In the genomic region with DNA sequence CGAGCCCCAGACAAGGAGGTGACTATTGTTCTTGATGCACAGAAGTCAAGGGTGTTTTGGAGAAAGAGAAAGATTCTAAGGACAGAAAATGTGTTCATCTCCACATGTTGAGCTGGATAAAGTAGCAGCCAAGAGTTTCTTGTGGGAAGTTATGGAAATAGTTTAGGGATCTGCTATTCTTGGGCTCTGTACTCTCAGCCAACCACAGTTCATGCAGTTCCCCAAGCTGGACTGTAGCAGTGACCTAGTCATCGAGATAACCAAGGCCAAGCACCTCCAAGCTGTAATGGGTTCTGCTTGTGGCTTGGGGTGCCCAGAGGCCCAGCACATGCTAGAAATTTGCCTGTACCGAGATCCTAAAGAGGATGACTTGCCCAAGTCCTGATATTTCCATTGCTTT, we compare ENCODE assay signal across 16 cellular contexts.
DNase-seq lines count a peak whose midpoint lies in the region; ATAC-seq, FAIRE-seq and TF ChIP-seq lines count a peak whose summit lies in the region.
"Had no signal": no experiment of that assay in that cellular context is flagged by ENCODE, and none has a peak within 500 bp of the region (broad histone marks: within the 10 kb centered on the region; RNA-seq: fewer than 3 reads in every experiment).

No MANE protein-coding gene starts in this region.

- peaks cover 25% of the 10 kb centered on the region for H3K36me3 Mint-ChIP-seq in chondrocyte (ENCODE audit: low read depth)
- H3K36me3 Mint-ChIP-seq: CD4-positive, CD25-positive, alpha-beta regulatory T cell had no signal

- ATAC-seq in HG02973 (IDR thresholded peaks at IDR 0.05; ENCODE audit: unreplicated experiment), result no peak
- ATAC-seq in GM21423 (IDR thresholded peaks at IDR 0.05; ENCODE audit: unreplicated experiment), result no peak
- ATAC-seq: GM12878 had no signal

- H3K9ac ChIP-seq in GM23248 (no peak overlapping the region), trophoblast cell (ENCODE audit: low read length) (no peak overlapping the region)
- H3K9ac ChIP-seq: BLaER1 treated with 17β-estradiol and CSF1 and Interleukin-3, amounts not matched to agents 10 nM and 100 nM had no signal

- no peaks in the 10 kb centered on the region for H4K20me1 ChIP-seq in GM23248 (ENCODE audit: insufficient read depth)
- H4K20me1 ChIP-seq: BLaER1 treated with 17β-estradiol and CSF1 and Interleukin-3, amounts not matched to agents 10 nM and 100 nM had no signal

- H3K27ac ChIP-seq in cardiac muscle cell (peak overlapping the region; percentile 14), left ventricle myocardium inferior (replicated peaks) (no peak overlapping the region), GM23248 (no peak overlapping the region), trophoblast cell (ENCODE audit: low read depth, low read length) (no peak overlapping the region)
- H3K27ac ChIP-seq: 22Rv1; BLaER1 treated with 17β-estradiol and CSF1 and Interleukin-3, amounts not matched to agents 10 nM and 100 nM had no signal

- H3K4me1 ChIP-seq in cardiac muscle cell (ENCODE audit: low read depth) (no peaks in the 10 kb centered on the region), left ventricle myocardium inferior (peaks cover 16% of the 10 kb centered on the region), GM23248 (ENCODE audit: insufficient read depth) (no peaks in the 10 kb centered on the region; the same call in 1 of the 2 replicates), trophoblast cell (ENCODE audit: control insufficient read depth in 1 of 2, insufficient read depth in 2 of 2, low read length in 2 of 2) (peaks cover 0 to 6% of the 10 kb centered on the region in 2 experiments)
- H3K4me1 ChIP-seq: BLaER1 treated with 17β-estradiol and CSF1 and Interleukin-3, amounts not matched to agents 10 nM and 100 nM; HAP-1 had no signal

- no peaks in the 10 kb centered on the region for H3K79me2 ChIP-seq in GM23248 (ENCODE audit: insufficient read depth)
- H3K79me2 ChIP-seq in trophoblast cell (ENCODE audit: control insufficient read depth, insufficient read depth, low read length, poor library complexity), result no peaks in the 10 kb centered on the region

- H3K4me2 ChIP-seq in GM23248 (ENCODE audit: unreplicated experiment), result no peak overlapping the region
- no peak overlapping the region for H3K4me2 ChIP-seq in trophoblast cell (ENCODE audit: low read length)
- H3K4me2 ChIP-seq: BLaER1 treated with 17β-estradiol and CSF1 and Interleukin-3, amounts not matched to agents 10 nM and 100 nM had no signal

- H3K9me3 ChIP-seq in cardiac muscle cell (ENCODE audit: low read depth) (no peaks in the 10 kb centered on the region), left ventricle myocardium inferior (replicated peaks) (no peaks in the 10 kb centered on the region), GM23248 (ENCODE audit: low read depth) (no peaks in the 10 kb centered on the region), trophoblast cell (ENCODE audit: insufficient read depth, low read depth, low read length) (peaks cover 3% of the 10 kb centered on the region)
- H3K9me3 ChIP-seq: BLaER1 treated with 17β-estradiol and CSF1 and Interleukin-3, amounts not matched to agents 10 nM and 100 nM; HAP-1 had no signal

- peaks cover 44% of the 10 kb centered on the region for H3K4me1 Mint-ChIP-seq in chondrocyte (ENCODE audit: low read depth)

- DNase-seq in cardiac muscle cell (ENCODE audit: low read depth in 1 of 2, low spot score in 1 of 2) (no peak), left ventricle myocardium inferior (no peak), GM23248 (peak; percentile 22), chondrocyte (ENCODE audit: low spot score) (no peak), trophoblast cell (no peak), D721Med (ENCODE audit: insufficient read length, low spot score) (no peak)
- DNase-seq: Calu3; CD4-positive, CD25-positive, alpha-beta regulatory T cell; DMS79 had no signal

- H3K27me3 ChIP-seq in cardiac muscle cell (no peaks in the 10 kb centered on the region), left ventricle myocardium inferior (ENCODE audit: low read depth) (no peaks in the 10 kb centered on the region), GM23248 (replicated peaks; ENCODE audit: insufficient read depth) (no peaks in the 10 kb centered on the region), trophoblast cell (ENCODE audit: insufficient read depth, low read length) (no peaks in the 10 kb centered on the region)
- H3K27me3 ChIP-seq: BLaER1 treated with 17β-estradiol and CSF1 and Interleukin-3, amounts not matched to agents 10 nM and 100 nM had no signal

- intact Hi-C loops in left ventricle myocardium inferior (cut with micrococcal nuclease), result no loop called here

- H3K18ac ChIP-seq in trophoblast cell (ENCODE audit: low read length), result no peak overlapping the region

- H2AFZ ChIP-seq in GM23248 (no peak overlapping the region), trophoblast cell (ENCODE audit: insufficient read depth, low read length, poor library complexity) (peak overlapping the region; percentile 46)

- H3K36me3 ChIP-seq in cardiac muscle cell, result peaks cover 10% of the 10 kb centered on the region
- peaks cover 11% of the 10 kb centered on the region for H3K36me3 ChIP-seq in left ventricle myocardium inferior
- no peaks in the 10 kb centered on the region for H3K36me3 ChIP-seq in GM23248 (ENCODE audit: low read depth)
- H3K36me3 ChIP-seq in trophoblast cell (ENCODE audit: control insufficient read depth in 1 of 2, insufficient read depth in 2 of 2, low read length in 2 of 2), result no peaks in the 10 kb centered on the region
- H3K36me3 ChIP-seq: BLaER1 treated with 17β-estradiol and CSF1 and Interleukin-3, amounts not matched to agents 10 nM and 100 nM; HAP-1 had no signal

- H2BK12ac ChIP-seq in trophoblast cell (ENCODE audit: low read length), result no peak overlapping the region

- TF ChIP-seq CTCF in cardiac muscle cell (IDR thresholded peaks at IDR 0.05; ENCODE audit: low read depth, low read length) (no peak), left ventricle myocardium inferior (IDR thresholded peaks at IDR 0.05; ENCODE audit: borderline replicate concordance) (no peak), chondrocyte (IDR thresholded peaks at IDR 0.05) (no peak), D721Med (IDR thresholded peaks at IDR 0.05; ENCODE audit: insufficient read depth, missing control alignments) (no peak)

- H3K4me3 Mint-ChIP-seq in chondrocyte (ENCODE audit: unreplicated experiment), result no peak overlapping the region
- H3K4me3 Mint-ChIP-seq: CD4-positive, CD25-positive, alpha-beta regulatory T cell had no signal

- H4K8ac ChIP-seq in trophoblast cell (ENCODE audit: low read depth, low read length), result no peak overlapping the region

- no peaks in the 10 kb centered on the region for H3K9me3 Mint-ChIP-seq in chondrocyte (ENCODE audit: low read depth)
- H3K9me3 Mint-ChIP-seq: CD4-positive, CD25-positive, alpha-beta regulatory T cell had no signal

- no peak overlapping the region for H2AK5ac ChIP-seq in trophoblast cell (ENCODE audit: low read length)

- H2BK5ac ChIP-seq in trophoblast cell (ENCODE audit: low read depth, low read length, poor library complexity), result no peak overlapping the region

- FAIRE-seq in D721Med (lab: Jason Lieb, UNC), result no peak
- FAIRE-seq: GM12878, H1 had no signal

- no peak overlapping the region for H3K14ac ChIP-seq in trophoblast cell (ENCODE audit: low read length)

- no peak overlapping the region for H4K12ac ChIP-seq in trophoblast cell (ENCODE audit: low read depth, low read length)

- H3K4me3 ChIP-seq in cardiac muscle cell, result no peak overlapping the region
- H3K4me3 ChIP-seq in left ventricle myocardium inferior, result no peak overlapping the region
- no peak overlapping the region for H3K4me3 ChIP-seq in GM23248
- no peak overlapping the region for H3K4me3 ChIP-seq in trophoblast cell (ENCODE audit: low read depth, low read length)
- H3K4me3 ChIP-seq: BLaER1 treated with 17β-estradiol and CSF1 and Interleukin-3, amounts not matched to agents 10 nM and 100 nM; GM12878; HAP-1 had no signal

- H3K23ac ChIP-seq in trophoblast cell (ENCODE audit: low read length), result no peak overlapping the region

- no peaks in the 10 kb centered on the region for H3K79me1 ChIP-seq in trophoblast cell (ENCODE audit: low read length)

- H3K27ac Mint-ChIP-seq in chondrocyte (ENCODE audit: unreplicated experiment), result peak overlapping the region; percentile 51
- H3K27ac Mint-ChIP-seq: CD4-positive, CD25-positive, alpha-beta regulatory T cell had no signal

- H3K9me2 ChIP-seq in GM23248 (ENCODE audit: insufficient read depth), result no peaks in the 10 kb centered on the region

- H3F3A ChIP-seq in GM23248 (ENCODE audit: insufficient read depth), result peaks cover 7% of the 10 kb centered on the region; the same call in 1 of the 2 replicates

- in situ Hi-C loops in GM23248 (cut with MboI), result loop anchor here (25.0 kb wide), 1 partner anchor 622 kb away; no protein-coding TSS in a partner anchor

- no peak overlapping the region for H2BK120ac ChIP-seq in trophoblast cell (ENCODE audit: insufficient read depth, low read length, poor library complexity)

- H4K91ac ChIP-seq in trophoblast cell (ENCODE audit: low read depth, low read length), result no peak overlapping the region

- no peaks in the 10 kb centered on the region for H3K27me3 Mint-ChIP-seq in chondrocyte (ENCODE audit: low read depth)

- WGBS in GM23248 (ENCODE audit: low coverage in 1 of 2, low lambda C conversion rate in 2 of 2, missing lambda C conversion rate in 2 of 2), 2 experiments, result 48% methylated on average over 3 of the region's 3 CpGs
- no CpG with 5 or more reads among the region's 3 CpGs for WGBS in trophoblast cell (ENCODE audit: extremely low coverage, insufficient coverage, insufficient read length)

- H3K4ac ChIP-seq in trophoblast cell (ENCODE audit: low read depth, low read length), result no peak overlapping the region
